In genomic region chr6:3449750-3450305, GRCh38 we compare ENCODE assay signal across 1 cellular context.
TF ChIP-seq lines count a peak whose summit lies in the region.

No MANE protein-coding gene starts in this region.

TF ChIP-seq in GM12878, 131 proteins besides CTCF, POLR2A, EP300 and RAD21 (continued from another document):
- no peak for TF ChIP-seq ZBTB40 (IDR thresholded peaks at IDR 0.05; ENCODE audit: borderline replicate concordance)
- peak; percentile 54; the same call in 1 of the 2 replicates for TF ChIP-seq BMI1 (IDR thresholded peaks at IDR 0.05; ENCODE audit: borderline replicate concordance)
- no peak for TF ChIP-seq NBN (IDR thresholded peaks at IDR 0.05)
- TF ChIP-seq RB1 (IDR thresholded peaks at IDR 0.05; ENCODE audit: borderline replicate concordance), result no peak
- TF ChIP-seq RCOR1 (conservative IDR thresholded peaks at IDR 0.05; ENCODE audit: low read depth, low read length), result 0 out of 2 replicates have a peak, but pooled peaks have one; percentile 60
- no peak for TF ChIP-seq USF2 (IDR thresholded peaks at IDR 0.05; ENCODE audit: borderline replicate concordance, low read depth, low read length)
- no peak for TF ChIP-seq TCF3 (IDR thresholded peaks at IDR 0.05; ENCODE audit: borderline replicate concordance, insufficient read depth, low read depth, low read length)
- TF ChIP-seq PAX5 (IDR thresholded peaks at IDR 0.05; ENCODE audit: borderline replicate concordance, low read depth, low read length), result no peak
- TF ChIP-seq YY1 (IDR thresholded peaks at IDR 0.05; ENCODE audit: low read depth, low read length), result no peak
- TF ChIP-seq TCF7 (IDR thresholded peaks at IDR 0.05; ENCODE audit: borderline replicate concordance), result no peak
- no peak for TF ChIP-seq POLR2AphosphoS2 (IDR thresholded peaks at IDR 0.05; ENCODE audit: low read depth, low read length)
- TF ChIP-seq SPI1 (IDR thresholded peaks at IDR 0.05; ENCODE audit: borderline replicate concordance, insufficient read depth, low read depth, low read length), result peak; percentile 73; the same call in 1 of the 2 replicates
- TF ChIP-seq ZBTB11 (CRISPR knock-in tag; IDR thresholded peaks at IDR 0.05), result no peak
- TF ChIP-seq RUNX3 (IDR thresholded peaks at IDR 0.05; ENCODE audit: low read length), result no peak
- TF ChIP-seq SREBF2 (IDR thresholded peaks at IDR 0.05; ENCODE audit: low read length), result no peak
- TF ChIP-seq IKZF2 (IDR thresholded peaks at IDR 0.05), result no peak
- no peak for TF ChIP-seq PAX8 (IDR thresholded peaks at IDR 0.05)
- no peak for TF ChIP-seq ZNF274 (IDR thresholded peaks at IDR 0.05; ENCODE audit: insufficient read depth, insufficient read length)
- TF ChIP-seq ZNF207 (IDR thresholded peaks at IDR 0.05; ENCODE audit: borderline replicate concordance), result no peak
- no peak for TF ChIP-seq USF1 (IDR thresholded peaks at IDR 0.05; ENCODE audit: borderline replicate concordance, extremely low read length, insufficient read depth, low read depth, low read length)
- peak; percentile 46; the same call in 1 of the 2 replicates for TF ChIP-seq ZNF24 (IDR thresholded peaks at IDR 0.05)
- peak; percentile 49; the same call in 1 of the 2 replicates for TF ChIP-seq ATF2 (IDR thresholded peaks at IDR 0.05; ENCODE audit: low read length)
- TF ChIP-seq EED (IDR thresholded peaks at IDR 0.05; ENCODE audit: low read depth), result no peak
- no peak for TF ChIP-seq MEF2B (IDR thresholded peaks at IDR 0.05; ENCODE audit: partially characterized antibody, poor library complexity, severe bottlenecking)
- TF ChIP-seq MXI1 (IDR thresholded peaks at IDR 0.05; ENCODE audit: low read depth, low read length), result no peak; the same call in 1 of the 2 replicates
- no peak for TF ChIP-seq CHD2 (IDR thresholded peaks at IDR 0.05; ENCODE audit: borderline replicate concordance, low read depth, low read length)
- no peak for TF ChIP-seq CREB1 (IDR thresholded peaks at IDR 0.05; ENCODE audit: low read depth)
- TF ChIP-seq DPF2 (IDR thresholded peaks at IDR 0.05), result 0 out of 2 replicates have a peak, but pooled peaks have one; percentile 37
- TF ChIP-seq IKZF1 (conservative IDR thresholded peaks at IDR 0.05), result no peak
- TF ChIP-seq BRCA1 (IDR thresholded peaks at IDR 0.05; ENCODE audit: low read depth, low read length), result no peak
- 0 out of 2 replicates have a peak, but pooled peaks have one; percentile 12 for TF ChIP-seq IRF4 (IDR thresholded peaks at IDR 0.05; ENCODE audit: low read depth, low read length)
- no peak for TF ChIP-seq EZH2 (IDR thresholded peaks at IDR 0.05; ENCODE audit: borderline replicate concordance, control insufficient read depth, low read depth, low read length)
- no peak for TF ChIP-seq NRF1 (conservative IDR thresholded peaks at IDR 0.05; ENCODE audit: low read depth, low read length)
- no peak for TF ChIP-seq NR2C1 (IDR thresholded peaks at IDR 0.05)
- TF ChIP-seq GABPA (IDR thresholded peaks at IDR 0.05; ENCODE audit: low read depth), result no peak
- TF ChIP-seq PKNOX1 (IDR thresholded peaks at IDR 0.05), result no peak
- peak; percentile 24; the same call in 1 of the 3 replicates for TF ChIP-seq POU2F2 (IDR thresholded peaks at IDR 0.05; ENCODE audit: borderline replicate concordance, low read depth, low read length)
- TF ChIP-seq NR2C2 (IDR thresholded peaks at IDR 0.05; ENCODE audit: borderline replicate concordance, control insufficient read depth, insufficient read length, low read depth), result no peak
- no peak for TF ChIP-seq EGR1 (IDR thresholded peaks at IDR 0.05; ENCODE audit: borderline replicate concordance in 1 of 2, low read depth in 2 of 2, low read length in 2 of 2)
- no peak for TF ChIP-seq RBBP5 (conservative IDR thresholded peaks at IDR 0.05)
- 0 out of 2 replicates have a peak, but pooled peaks have one; percentile 16 for TF ChIP-seq NFIC (IDR thresholded peaks at IDR 0.05; ENCODE audit: low read depth, low read length)
- no peak; the same call in 1 of the 2 replicates for TF ChIP-seq ZNF384 (IDR thresholded peaks at IDR 0.05; ENCODE audit: borderline replicate concordance, low read depth, low read length)
- no peak for TF ChIP-seq NKRF (conservative IDR thresholded peaks at IDR 0.05)
- no peak for TF ChIP-seq HDAC6 (IDR thresholded peaks at IDR 0.05; ENCODE audit: unreplicated experiment)
- TF ChIP-seq SMARCA5 (IDR thresholded peaks at IDR 0.05), result peak; percentile 93
- TF ChIP-seq TBL1XR1 (IDR thresholded peaks at IDR 0.05; ENCODE audit: low read depth, low read length), result no peak
- no peak for TF ChIP-seq POLR2AphosphoS5 (IDR thresholded peaks at IDR 0.05; ENCODE audit: low read length)
- TF ChIP-seq RELB (IDR thresholded peaks at IDR 0.05; ENCODE audit: low read depth), result no peak
- TF ChIP-seq SMAD1 (IDR thresholded peaks at IDR 0.05; ENCODE audit: low read depth, partially characterized antibody), result no peak
- peak; percentile 89; the same call in 1 of the 2 replicates for TF ChIP-seq ZNF217 (IDR thresholded peaks at IDR 0.05)
